32 cellular contexts compared by ENCODE assay signal in the genomic region with DNA sequence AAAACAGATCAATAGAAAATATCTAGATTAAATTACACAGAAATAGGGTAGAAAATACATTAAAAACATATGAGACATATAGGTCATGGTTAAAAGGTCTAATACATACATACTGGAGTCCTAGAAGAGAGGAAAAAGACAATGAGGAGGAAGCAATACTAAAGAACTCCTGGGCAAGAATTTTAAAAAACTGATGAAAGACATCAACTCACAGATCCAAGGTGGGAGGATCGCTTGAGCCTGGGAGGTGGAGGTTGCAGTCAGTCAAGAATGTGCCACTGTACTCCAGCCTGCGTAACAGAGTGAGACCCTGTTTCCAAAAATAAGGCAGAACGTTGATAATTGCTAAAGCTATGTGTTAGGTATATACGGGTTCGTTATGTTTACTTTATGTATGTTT. TPM values are rescaled to one million over a fixed set of nuclear protein-coding genes. Genes with fewer than 3 reads are reported as not detected.
"Had no signal": no experiment of that assay in that cellular context is flagged by ENCODE, and none has a peak within 500 bp of the region (broad histone marks: within the 10 kb centered on the region; RNA-seq: fewer than 3 reads in every experiment).

No MANE protein-coding gene starts in this region.

- FAIRE-seq: urothelium cell line had no signal

- H3K4me1 ChIP-seq: stomach, suprapubic skin, testis, thyroid gland, tibial artery, tibial nerve, transverse colon, upper lobe of right lung, uterus, vagina had no signal

- ATAC-seq: stimulated activated effector memory CD8-positive, alpha-beta T cell treated with anti-CD3 and anti-CD28 coated beads, Interleukin-12 subunit alpha, Interleukin-12 subunit beta, amount 100 ng/mL, for 72 hours; stimulated activated memory B cell treated with anti-CD40 and anti-IgM and Interleukin-4, amounts not matched to agents 10 μg/mL and 1 μg/mL and 100 μg/mL, for 72 hours; stimulated activated naive B cell treated with anti-CD40 and anti-IgM and Interleukin-4, amounts not matched to agents 10 μg/mL and 1 μg/mL and 100 μg/mL, for 72 hours; stimulated activated naive CD8-positive, alpha-beta T cell treated with anti-CD3 and anti-CD28 coated beads, Interleukin-15, amount 100 ng/mL, for 72 hours; stimulated activated naive CD8-positive, alpha-beta T cell treated with anti-CD3 and anti-CD28 coated beads, Interleukin-15, Interleukin-2, amounts not matched to agents 100 U/mL and 50 U/mL, for 24 hours; upper lobe of right lung had no signal

- H3K27ac ChIP-seq: stomach, suprapubic skin, testis, thoracic aorta, thyroid gland, tibial artery, tibial nerve, transverse colon, upper lobe of left lung, upper lobe of right lung, uterus, vagina had no signal

- H3K27me3 ChIP-seq: testis, thyroid gland, upper lobe of left lung, uterus, vagina had no signal

- H3K4me3 ChIP-seq: stomach, suprapubic skin, testis, thoracic aorta, thyroid gland, tibial artery, tibial nerve, transverse colon, upper lobe of left lung, upper lobe of right lung, uterus, vagina had no signal

- H3K36me3 ChIP-seq: stomach, suprapubic skin, thoracic aorta, thyroid gland, tibial artery, tibial nerve, transverse colon, upper lobe of left lung, upper lobe of right lung, uterus, vagina had no signal

- H3K9me3 ChIP-seq: suprapubic skin, testis, thyroid gland, vagina had no signal

- DNase-seq: stimulated activated CD4-positive, alpha-beta T cell treated with anti-CD3 and anti-CD28 coated beads, Interleukin-2, amount 100 ng/mL, for 48 hours; stimulated activated CD4-positive, alpha-beta T cell treated with anti-CD3 and anti-CD28 coated beads, Interleukin-4, amount 100 ng/mL, for 1 hour; stimulated activated CD4-positive, alpha-beta T cell treated with anti-CD3 and anti-CD28 coated beads, Interleukin-4, amount 100 ng/mL, for 24 hours; stimulated activated CD4-positive, alpha-beta T cell treated with anti-CD3 and anti-CD28 coated beads, Interleukin-4, amount 100 ng/mL, for 4 hours; stimulated activated CD8-positive, alpha-beta memory T cell treated with anti-CD3 and anti-CD28 coated beads, Interleukin-4, amount 100 ng/mL, for 48 hours; stimulated activated naive B cell treated with anti-CD40 and anti-IgM and Interleukin-4, amounts not matched to agents 10 μg/mL and 1 μg/mL and 100 μg/mL, for 72 hours; stimulated activated naive CD4-positive, alpha-beta T cell; stimulated activated naive CD4-positive, alpha-beta T cell treated with Interleukin-2 at 50 U/mL for 16 hours; stimulated activated naive CD8-positive, alpha-beta T cell treated with anti-CD3 and anti-CD28 coated beads, Interleukin-15, amount 100 ng/mL, for 72 hours; stimulated activated naive CD8-positive, alpha-beta T cell treated with anti-CD3 and anti-CD28 coated beads, Interleukin-15, Interleukin-2, amounts not matched to agents 100 U/mL and 50 U/mL, for 24 hours; stomach; substantia nigra; testis; thyroid gland; tibial artery; transverse colon; trophoblast cell; upper lobe of right lung; uterus had no signal

RNA-seq across cellular contexts. Expression of gene KASH5, which starts 5.4 kb away (rescaled TPM):
- total RNA-seq: subcutaneous adipose tissue, suprapubic skin, temporal lobe, thoracic aorta, tibial nerve, transverse colon, ureter, urinary bladder, vagina had no signal
- polyA plus RNA-seq: urinary bladder had no signal

RNA-seq across cellular contexts. Expression of gene DKKL1, which starts 19.0 kb away (rescaled TPM):
- total RNA-seq: stomach, suprapubic skin, temporal lobe, tibial nerve, upper lobe of right lung, urinary bladder, vagina had no signal

RNA-seq across cellular contexts. Expression of gene PTH2, which starts 40.6 kb away (rescaled TPM):
- total RNA-seq: stomach, subcutaneous adipose tissue, suprapubic skin, temporal lobe, testis, thoracic aorta, thyroid gland, tibial nerve, transverse colon, upper lobe of left lung, upper lobe of right lung, ureter, urinary bladder, uterus, vagina had no signal
- polyA plus RNA-seq: stomach, thymus, urinary bladder had no signal

RNA-seq across cellular contexts. Expression of gene GFY, which starts 42.5 kb away (rescaled TPM):
- total RNA-seq: stomach, subcutaneous adipose tissue, suprapubic skin, thoracic aorta, thyroid gland, tibial nerve, transverse colon, upper lobe of left lung, upper lobe of right lung, ureter, urinary bladder, uterus, vagina had no signal
- polyA plus RNA-seq: stomach, urinary bladder had no signal
